ENCODE assay signal across 20 cellular contexts in the genomic region with DNA sequence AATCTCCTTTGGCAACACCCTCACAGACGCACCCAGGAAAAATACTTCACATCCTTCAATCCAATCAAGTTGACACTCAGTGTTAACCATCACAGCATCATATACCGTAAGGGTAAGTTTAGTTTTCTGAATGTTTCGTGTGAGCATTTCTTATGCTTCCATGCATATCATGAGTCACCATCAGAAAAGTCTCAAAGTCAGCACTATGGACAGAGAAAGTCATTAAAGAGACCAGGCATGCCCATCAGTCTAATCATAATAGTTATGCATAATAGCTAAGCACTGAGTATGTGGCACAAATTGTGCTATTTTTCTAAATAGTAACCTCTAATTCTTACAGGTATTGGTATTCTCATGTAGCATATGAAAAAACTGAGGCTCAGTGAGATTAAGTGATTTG.
DNase-seq lines count a peak whose midpoint lies in the region; ATAC-seq and TF ChIP-seq lines count a peak whose summit lies in the region.
"Had no signal": no experiment of that assay in that cellular context is flagged by ENCODE, and none has a peak within 500 bp of the region (broad histone marks: within the 10 kb centered on the region; RNA-seq: fewer than 3 reads in every experiment).

No MANE protein-coding gene starts in this region.

- no peak overlapping the region for H3K4me3 ChIP-seq in HEK293 (ENCODE audit: low read depth, low read length)
- no peak overlapping the region for H3K4me3 ChIP-seq in RWPE2 (ENCODE audit: severe bottlenecking)
- H3K4me3 ChIP-seq in mesenchymal stem cell (ENCODE audit: insufficient read depth in 1 of 2, low read depth in 1 of 2, low read length in 2 of 2): no peak overlapping the region
- H3K4me3 ChIP-seq: prostate gland had no signal

- WGBS in mesenchymal stem cell: 91% methylated on average over 3 of the region's 3 CpGs

- POLR2A ChIA-PET in HEK293 (lab: Yijun Ruan, JAX): no interaction called here

- H2BK12ac ChIP-seq in mesenchymal stem cell (ENCODE audit: low read length in 2 of 2): no peak overlapping the region

- no peak overlapping the region for H3K4me2 ChIP-seq in mesenchymal stem cell (ENCODE audit: low read length, poor library complexity, severe bottlenecking)

- TF ChIP-seq CTCF in HEK293 (tag by site-specific recombination; IDR thresholded peaks at IDR 0.05) (no peak), RWPE2 (IDR thresholded peaks at IDR 0.05; ENCODE audit: poor library complexity, severe bottlenecking) (no peak)

- no peak overlapping the region for H2BK15ac ChIP-seq in mesenchymal stem cell (ENCODE audit: low read depth, poor library complexity, severe bottlenecking)

- H3K18ac ChIP-seq in mesenchymal stem cell (ENCODE audit: low read depth in 1 of 2, low read length in 2 of 2): no peak overlapping the region

- no peak overlapping the region for H3K9ac ChIP-seq in mesenchymal stem cell (ENCODE audit: low read length)

- H2BK120ac ChIP-seq in mesenchymal stem cell (ENCODE audit: low read depth, low read length): no peak overlapping the region

- H3K27me3 ChIP-seq in RWPE2 (ENCODE audit: insufficient read depth, poor library complexity, severe bottlenecking): no peaks in the 10 kb centered on the region
- peaks cover 18 to 64% of the 10 kb centered on the region in 2 experiments for H3K27me3 ChIP-seq in mesenchymal stem cell (ENCODE audit: control insufficient read depth in 1 of 2, insufficient read depth in 1 of 2, low read length in 2 of 2)

- H4K91ac ChIP-seq in mesenchymal stem cell (ENCODE audit: low read length): no peak overlapping the region

- H3K4ac ChIP-seq in mesenchymal stem cell (ENCODE audit: low read depth in 1 of 2, low read length in 2 of 2): no peak overlapping the region

- no peaks in the 10 kb centered on the region for H3K9me3 ChIP-seq in HEK293 (ENCODE audit: control insufficient read depth, insufficient read depth, low read depth, low read length)
- no peaks in the 10 kb centered on the region for H3K9me3 ChIP-seq in RWPE2 (ENCODE audit: severe bottlenecking)
- H3K9me3 ChIP-seq in mesenchymal stem cell (ENCODE audit: control insufficient read depth, low read length): no peaks in the 10 kb centered on the region
- H3K9me3 ChIP-seq: BE2C, prostate gland had no signal

- CTCF ChIA-PET in HEK293 (lab: Yijun Ruan, JAX): interaction anchor here (0.6 to 2.2 kb wide), 4 partner anchors 18 to 87 kb away, joined by 3 to 8 read pairs (median 4); no protein-coding TSS in a partner anchor

- no peak overlapping the region for H2BK5ac ChIP-seq in mesenchymal stem cell (ENCODE audit: low read depth, low read length, poor library complexity, severe bottlenecking)

- H2AK5ac ChIP-seq in mesenchymal stem cell (ENCODE audit: low read length, severe bottlenecking): no peak overlapping the region

- no peaks in the 10 kb centered on the region for H3K79me1 ChIP-seq in mesenchymal stem cell (replicated peaks; ENCODE audit: low read length, poor library complexity, severe bottlenecking)

- H4K8ac ChIP-seq in mesenchymal stem cell (ENCODE audit: low read length): no peak overlapping the region

- no peaks in the 10 kb centered on the region for H3K36me3 ChIP-seq in HEK293 (ENCODE audit: control insufficient read depth in 2 of 2, insufficient read depth in 1 of 2, low read length in 2 of 2)
- no peaks in the 10 kb centered on the region for H3K36me3 ChIP-seq in RWPE2 (ENCODE audit: low read depth)
- no peaks in the 10 kb centered on the region for H3K36me3 ChIP-seq in mesenchymal stem cell (ENCODE audit: control insufficient read depth in 1 of 2, insufficient read depth in 2 of 2, low read depth in 1 of 2, low read length in 2 of 2)
- H3K36me3 ChIP-seq: BE2C, prostate gland had no signal

- H2AFZ ChIP-seq in mesenchymal stem cell (ENCODE audit: low read depth, low read length): no peak overlapping the region

- no peak overlapping the region for H3K23ac ChIP-seq in mesenchymal stem cell (ENCODE audit: low read length in 2 of 2)

- no peak for DNase-seq in RWPE2 (ENCODE audit: low spot score)
- peak; percentile 2 for DNase-seq in mesenchymal stem cell
- DNase-seq in NCI-H774 (lab: John Stamatoyannopoulos, UW): no peak
- DNase-seq: activated CD4-positive, alpha-beta T cell treated with anti-CD3 and anti-CD28 coated beads for 4 hours; BE2C; caudate nucleus; foreskin melanocyte; left colon; NCI-H187 treated with DMSO at 0.1 percent for 48 hours; NCI-H345; RPMI8226; stimulated activated CD8-positive, alpha-beta memory T cell treated with anti-CD3 and anti-CD28 coated beads, Interleukin-4, amount 100 ng/mL, for 48 hours; SW 1271 had no signal

- H3K4me1 ChIP-seq in HEK293 (ENCODE audit: control insufficient read depth, insufficient read depth, low read length): no peaks in the 10 kb centered on the region
- H3K4me1 ChIP-seq in RWPE2 (ENCODE audit: insufficient read depth, poor library complexity, severe bottlenecking): no peaks in the 10 kb centered on the region
- no peaks in the 10 kb centered on the region for H3K4me1 ChIP-seq in mesenchymal stem cell (ENCODE audit: control insufficient read depth, insufficient read depth, low read depth, low read length)
- H3K4me1 ChIP-seq: BE2C, prostate gland had no signal

- no peak overlapping the region for H3K14ac ChIP-seq in mesenchymal stem cell (ENCODE audit: low read length in 2 of 2)

- H3K27ac ChIP-seq in HEK293 (ENCODE audit: extremely low read depth, low read depth, low read length) (no peak overlapping the region), RWPE2 (ENCODE audit: poor library complexity, severe bottlenecking) (no peak overlapping the region), mesenchymal stem cell (ENCODE audit: low read length, poor library complexity, severe bottlenecking) (no peak overlapping the region)
- H3K27ac ChIP-seq: prostate gland had no signal

- ATAC-seq in RWPE2 (ENCODE audit: low read depth): peak; percentile 60
- peak; percentile 40 for ATAC-seq in esophagus mucosa
- ATAC-seq in HG03520 (IDR thresholded peaks at IDR 0.05; ENCODE audit: unreplicated experiment): no peak
- no peak for ATAC-seq in HG03469 (IDR thresholded peaks at IDR 0.05; ENCODE audit: unreplicated experiment)
- no peak for ATAC-seq in HG03565 (IDR thresholded peaks at IDR 0.05; ENCODE audit: unreplicated experiment)
- ATAC-seq: activated T-helper 17 cell treated with anti-CD3 and anti-CD28 coated beads, Interleukin-2, amount 50 U/mL, for 72 hours; left colon had no signal

TF ChIP-seq in HEK293, 187 proteins besides CTCF, POLR2A, EP300 and RAD21:
- no peak for TF ChIP-seq ZXDB (tag by site-specific recombination; IDR thresholded peaks at IDR 0.05)
- TF ChIP-seq, protein P1, sequence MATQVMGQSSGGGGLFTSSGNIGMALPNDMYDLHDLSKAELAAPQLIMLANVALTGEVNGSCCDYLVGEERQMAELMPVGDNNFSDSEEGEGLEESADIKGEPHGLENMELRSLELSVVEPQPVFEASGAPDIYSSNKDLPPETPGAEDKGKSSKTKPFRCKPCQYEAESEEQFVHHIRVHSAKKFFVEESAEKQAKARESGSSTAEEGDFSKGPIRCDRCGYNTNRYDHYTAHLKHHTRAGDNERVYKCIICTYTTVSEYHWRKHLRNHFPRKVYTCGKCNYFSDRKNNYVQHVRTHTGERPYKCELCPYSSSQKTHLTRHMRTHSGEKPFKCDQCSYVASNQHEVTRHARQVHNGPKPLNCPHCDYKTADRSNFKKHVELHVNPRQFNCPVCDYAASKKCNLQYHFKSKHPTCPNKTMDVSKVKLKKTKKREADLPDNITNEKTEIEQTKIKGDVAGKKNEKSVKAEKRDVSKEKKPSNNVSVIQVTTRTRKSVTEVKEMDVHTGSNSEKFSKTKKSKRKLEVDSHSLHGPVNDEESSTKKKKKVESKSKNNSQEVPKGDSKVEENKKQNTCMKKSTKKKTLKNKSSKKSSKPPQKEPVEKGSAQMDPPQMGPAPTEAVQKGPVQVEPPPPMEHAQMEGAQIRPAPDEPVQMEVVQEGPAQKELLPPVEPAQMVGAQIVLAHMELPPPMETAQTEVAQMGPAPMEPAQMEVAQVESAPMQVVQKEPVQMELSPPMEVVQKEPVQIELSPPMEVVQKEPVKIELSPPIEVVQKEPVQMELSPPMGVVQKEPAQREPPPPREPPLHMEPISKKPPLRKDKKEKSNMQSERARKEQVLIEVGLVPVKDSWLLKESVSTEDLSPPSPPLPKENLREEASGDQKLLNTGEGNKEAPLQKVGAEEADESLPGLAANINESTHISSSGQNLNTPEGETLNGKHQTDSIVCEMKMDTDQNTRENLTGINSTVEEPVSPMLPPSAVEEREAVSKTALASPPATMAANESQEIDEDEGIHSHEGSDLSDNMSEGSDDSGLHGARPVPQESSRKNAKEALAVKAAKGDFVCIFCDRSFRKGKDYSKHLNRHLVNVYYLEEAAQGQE (tag by site-specific recombination; IDR thresholded peaks at IDR 0.05): peak; percentile 91

Comparison
In these comparisons a context has a peak if more than half of its experiments do, and no peak if none do; other contexts are left out.
1. ATAC-seq: peak in RWPE2 (single experiment) and esophagus mucosa (single experiment); none in HG03520 (single experiment), HG03469 (single experiment) and HG03565 (single experiment).